Comparison of ENCODE assay signal across 22 cellular contexts in genomic region chr14:94165744-94166143, GRCh38. TPM values are rescaled to one million over a fixed set of nuclear protein-coding genes. Genes with fewer than 3 reads are reported as not detected.
DNase-seq lines count a peak whose midpoint lies in the region; ATAC-seq and TF ChIP-seq lines count a peak whose summit lies in the region.
"Had no signal": no experiment of that assay in that cellular context is flagged by ENCODE, and none has a peak within 500 bp of the region (broad histone marks: within the 10 kb centered on the region; RNA-seq: fewer than 3 reads in every experiment).

No MANE protein-coding gene starts in this region.

- DNase-seq in activated CD4-positive, alpha-beta memory T cell treated with anti-CD3 and anti-CD28 coated beads for 36 hours: no peak
- no peak for DNase-seq in activated CD4-positive, alpha-beta memory T cell treated with anti-CD3 and anti-CD28 coated beads, Interleukin-2, amount 10 ng/mL, durations not matched to agents 7 days and 5 days
- DNase-seq in NCI-H69 (lab: John Stamatoyannopoulos, UW) (peak; percentile 36), endodermal cell (peak; percentile 60)
- DNase-seq: BE2C; CD4-positive, CD25-positive, alpha-beta regulatory T cell; COR-L47; DMS79 treated with DMSO at 0.1 percent for 48 hours; IMR-90; NCI-H1105; NCI-H146; NCI-H2029 treated with DMSO at 0.1 percent for 48 hours; NCI-H2171; NCI-H345 had no signal

- peak overlapping the region; percentile 54 for H3K27ac Mint-ChIP-seq in activated CD4-positive, alpha-beta memory T cell treated with anti-CD3 and anti-CD28 coated beads for 36 hours
- no peak overlapping the region for H3K27ac Mint-ChIP-seq in activated CD4-positive, alpha-beta memory T cell treated with anti-CD3 and anti-CD28 coated beads, Interleukin-2, amount 10 ng/mL, durations not matched to agents 7 days and 5 days
- no peak overlapping the region for H3K27ac Mint-ChIP-seq in endodermal cell
- H3K27ac Mint-ChIP-seq: CD4-positive, CD25-positive, alpha-beta regulatory T cell had no signal

- H3K9me3 Mint-ChIP-seq in activated CD4-positive, alpha-beta memory T cell treated with anti-CD3 and anti-CD28 coated beads for 36 hours: no peaks in the 10 kb centered on the region
- H3K9me3 Mint-ChIP-seq in activated CD4-positive, alpha-beta memory T cell treated with anti-CD3 and anti-CD28 coated beads, Interleukin-2, amount 10 ng/mL, durations not matched to agents 7 days and 5 days: no peaks in the 10 kb centered on the region
- H3K9me3 Mint-ChIP-seq in endodermal cell: no peaks in the 10 kb centered on the region
- H3K9me3 Mint-ChIP-seq: CD4-positive, CD25-positive, alpha-beta regulatory T cell had no signal

- no peak for TF ChIP-seq CTCF in endodermal cell (conservative IDR thresholded peaks at IDR 0.05)

- H3K9me3 ChIP-seq in endodermal cell (ENCODE audit: control insufficient read depth, low read length): peaks cover 5% of the 10 kb centered on the region
- H3K9me3 ChIP-seq: A549, BE2C, SJSA1 had no signal

- no peaks in the 10 kb centered on the region for H3K36me3 Mint-ChIP-seq in activated CD4-positive, alpha-beta memory T cell treated with anti-CD3 and anti-CD28 coated beads for 36 hours
- no peaks in the 10 kb centered on the region for H3K36me3 Mint-ChIP-seq in activated CD4-positive, alpha-beta memory T cell treated with anti-CD3 and anti-CD28 coated beads, Interleukin-2, amount 10 ng/mL, durations not matched to agents 7 days and 5 days (ENCODE audit: low read depth)
- no peaks in the 10 kb centered on the region for H3K36me3 Mint-ChIP-seq in endodermal cell (ENCODE audit: low read depth)
- H3K36me3 Mint-ChIP-seq: CD4-positive, CD25-positive, alpha-beta regulatory T cell had no signal

- no peaks in the 10 kb centered on the region for H3K4me1 ChIP-seq in endodermal cell (ENCODE audit: control insufficient read depth, insufficient read depth, low read length)
- H3K4me1 ChIP-seq: A549, BE2C had no signal

- CTCF ChIA-PET in activated CD4-positive, alpha-beta memory T cell treated with anti-CD3 and anti-CD28 coated beads for 36 hours (lab: Charles Lee): interaction anchor here (1.8 to 2.0 kb wide), 3 partner anchors 15 to 34 kb away, joined by 5 to 9 read pairs (median 8); no protein-coding TSS in a partner anchor
- CTCF ChIA-PET in activated CD4-positive, alpha-beta memory T cell treated with anti-CD3 and anti-CD28 coated beads, Interleukin-2, amount 10 ng/mL, durations not matched to agents 7 days and 5 days (lab: Charles Lee): interaction anchor here (1.4 kb wide), 1 partner anchor 29 kb away, joined by 5 read pairs; no protein-coding TSS in a partner anchor

- H3K27me3 Mint-ChIP-seq in activated CD4-positive, alpha-beta memory T cell treated with anti-CD3 and anti-CD28 coated beads for 36 hours: no peaks in the 10 kb centered on the region
- no peaks in the 10 kb centered on the region for H3K27me3 Mint-ChIP-seq in activated CD4-positive, alpha-beta memory T cell treated with anti-CD3 and anti-CD28 coated beads, Interleukin-2, amount 10 ng/mL, durations not matched to agents 7 days and 5 days
- H3K27me3 Mint-ChIP-seq in endodermal cell (ENCODE audit: insufficient read depth): peaks cover 13% of the 10 kb centered on the region

- peaks cover 48% of the 10 kb centered on the region for H3K4me1 Mint-ChIP-seq in activated CD4-positive, alpha-beta memory T cell treated with anti-CD3 and anti-CD28 coated beads for 36 hours (ENCODE audit: low read depth)
- peaks cover 36% of the 10 kb centered on the region for H3K4me1 Mint-ChIP-seq in activated CD4-positive, alpha-beta memory T cell treated with anti-CD3 and anti-CD28 coated beads, Interleukin-2, amount 10 ng/mL, durations not matched to agents 7 days and 5 days
- H3K4me1 Mint-ChIP-seq in endodermal cell: peaks cover 9% of the 10 kb centered on the region

- H3K4me3 Mint-ChIP-seq in activated CD4-positive, alpha-beta memory T cell treated with anti-CD3 and anti-CD28 coated beads for 36 hours: no peak overlapping the region
- H3K4me3 Mint-ChIP-seq in activated CD4-positive, alpha-beta memory T cell treated with anti-CD3 and anti-CD28 coated beads, Interleukin-2, amount 10 ng/mL, durations not matched to agents 7 days and 5 days: no peak overlapping the region
- H3K4me3 Mint-ChIP-seq in endodermal cell: no peak overlapping the region
- H3K4me3 Mint-ChIP-seq: CD4-positive, CD25-positive, alpha-beta regulatory T cell had no signal

- 94 to 95% methylated on average over 2 to 3 of the region's 3 CpGs for WGBS in endodermal cell (ENCODE audit: insufficient coverage in 1 of 2, insufficient read length in 1 of 2), 2 experiments

- no peak for ATAC-seq in HG03571 (IDR thresholded peaks at IDR 0.05; ENCODE audit: unreplicated experiment)
- ATAC-seq in HG02571 (IDR thresholded peaks at IDR 0.05; ENCODE audit: unreplicated experiment): no peak
- ATAC-seq: A549, HCT116, Right ventricle myocardium inferior had no signal

- H3K27ac ChIP-seq in endodermal cell (ENCODE audit: low read depth, low read length) (no peak overlapping the region), temporal lobe (ENCODE audit: low read depth, low read length) (peak overlapping the region; percentile 41)
- H3K27ac ChIP-seq: A549, KMS-11, SJSA1 had no signal

- no peak overlapping the region for H3K9ac ChIP-seq in endodermal cell (ENCODE audit: extremely low read depth, low read length, poor library complexity, severe bottlenecking)
- H3K9ac ChIP-seq: KMS-11 had no signal

- H3K27me3 ChIP-seq in endodermal cell (ENCODE audit: control insufficient read depth, insufficient read depth, low read length, poor library complexity, severe bottlenecking): no peaks in the 10 kb centered on the region
- H3K27me3 ChIP-seq: SJSA1 had no signal

- no peaks in the 10 kb centered on the region for H3K36me3 ChIP-seq in endodermal cell (ENCODE audit: control insufficient read depth, insufficient read depth, low read length)
- H3K36me3 ChIP-seq: BE2C, SJSA1 had no signal

- POLR2A ChIA-PET in activated CD4-positive, alpha-beta memory T cell treated with anti-CD3 and anti-CD28 coated beads for 36 hours (lab: Charles Lee): interaction anchor here (0.8 to 1.6 kb wide), 3 partner anchors 8 to 11 kb away, joined by 3 to 8 read pairs (median 3); no protein-coding TSS in a partner anchor
- POLR2A ChIA-PET in activated CD4-positive, alpha-beta memory T cell treated with anti-CD3 and anti-CD28 coated beads, Interleukin-2, amount 10 ng/mL, durations not matched to agents 7 days and 5 days (lab: Charles Lee): interaction anchor here (2.7 kb wide), 1 partner anchor 9 kb away, joined by 7 read pairs; the partner anchor contains the start of gene PPP4R4

- no peak overlapping the region for H3K4me3 ChIP-seq in endodermal cell (ENCODE audit: low read length)
- H3K4me3 ChIP-seq: A549, SJSA1 had no signal

- intact Hi-C loops in activated CD4-positive, alpha-beta memory T cell treated with anti-CD3 and anti-CD28 coated beads for 36 hours (cut with micrococcal nuclease): loop anchor here (1.0 kb wide), 1 partner anchor 8 kb away; no protein-coding TSS in a partner anchor

RNA-seq across cellular contexts. Expression of gene PPP4R4, which starts 8.4 kb away (rescaled TPM):
- 10 to 100 TPM; 17.0 to 19.2 TPM for total RNA-seq in activated CD4-positive, alpha-beta memory T cell treated with anti-CD3 and anti-CD28 coated beads for 36 hours
- total RNA-seq in activated CD4-positive, alpha-beta memory T cell treated with anti-CD3 and anti-CD28 coated beads, Interleukin-2, amount 10 ng/mL, durations not matched to agents 7 days and 5 days: 1 to 10 TPM; 3.3 to 4.9 TPM
- total RNA-seq in endodermal cell (1 to 10 TPM; 4.6 to 8.4 TPM), temporal lobe (0.49 TPM)
- polyA plus RNA-seq in endodermal cell (2013, experiment 1 of 2): 5.2 TPM
- 4.4 TPM for polyA plus RNA-seq in endodermal cell (2013, experiment 2 of 2)

RNA-seq across cellular contexts. Expression of gene IFI27L2, which starts 36.3 kb away (rescaled TPM):
- 10 to 100 TPM; 69.3 to 74.4 TPM for total RNA-seq in activated CD4-positive, alpha-beta memory T cell treated with anti-CD3 and anti-CD28 coated beads for 36 hours
- total RNA-seq in activated CD4-positive, alpha-beta memory T cell treated with anti-CD3 and anti-CD28 coated beads, Interleukin-2, amount 10 ng/mL, durations not matched to agents 7 days and 5 days: 100 to 1,000 TPM; 100 to 102 TPM
- total RNA-seq in endodermal cell (10 to 100 TPM; 36.0 to 43.7 TPM), temporal lobe (11.3 TPM)
- polyA plus RNA-seq in endodermal cell (2013, experiment 1 of 2): 59.6 TPM
- 46.0 TPM for polyA plus RNA-seq in endodermal cell (2013, experiment 2 of 2)

RNA-seq across cellular contexts. Expression of gene IFI27, which starts 55.2 kb away (rescaled TPM):
- 1 to 10 TPM; 2.3 to 3.1 TPM for total RNA-seq in activated CD4-positive, alpha-beta memory T cell treated with anti-CD3 and anti-CD28 coated beads for 36 hours
- total RNA-seq in activated CD4-positive, alpha-beta memory T cell treated with anti-CD3 and anti-CD28 coated beads, Interleukin-2, amount 10 ng/mL, durations not matched to agents 7 days and 5 days: 100 to 1,000 TPM; 184 to 186 TPM
- total RNA-seq in endodermal cell: 1 to 10 TPM; 1.9 to 9.0 TPM
- 4.2 TPM for polyA plus RNA-seq in endodermal cell (2013, experiment 1 of 2)
- polyA plus RNA-seq in endodermal cell (2013, experiment 2 of 2): 2.6 TPM
- total RNA-seq in temporal lobe: 11.6 TPM

Comparison
In these comparisons a context has a peak if more than half of its experiments do, and no peak if none do; other contexts are left out.
1. RNA of gene IFI27, which starts 55.2 kb away (total RNA-seq): 184 to 186 TPM in activated CD4-positive, alpha-beta memory T cell treated with anti-CD3 and anti-CD28 coated beads, Interleukin-2, amount 10 ng/mL, durations not matched to agents 7 days and 5 days; 11.6 TPM in temporal lobe (single experiment), 1.9 to 9.0 TPM in endodermal cell and 2.3 to 3.1 TPM in activated CD4-positive, alpha-beta memory T cell treated with anti-CD3 and anti-CD28 coated beads for 36 hours; every median in the first group is over 10 times any median in the second.
2. DNase-seq: peak in NCI-H69 (single experiment) and endodermal cell (single experiment); none in activated CD4-positive, alpha-beta memory T cell treated with anti-CD3 and anti-CD28 coated beads for 36 hours (single experiment) and activated CD4-positive, alpha-beta memory T cell treated with anti-CD3 and anti-CD28 coated beads, Interleukin-2, amount 10 ng/mL, durations not matched to agents 7 days and 5 days (single experiment).